ENCODE assay signal across 8 cellular contexts in genomic region chr15:72599855-72600464, GRCh38. TPM values are rescaled to one million over a fixed set of nuclear protein-coding genes. Genes with fewer than 3 reads are reported as not detected.
DNase-seq lines count a peak whose midpoint lies in the region; ATAC-seq and TF ChIP-seq lines count a peak whose summit lies in the region.

No MANE protein-coding gene starts in this region.

- H3K4me3 Mint-ChIP-seq in CD4-positive, alpha-beta memory T cell = no peak overlapping the region

- peak in 4 of 5 donors; percentile 17 to 30 (median 23) for DNase-seq in CD4-positive, alpha-beta memory T cell
- DNase-seq in NCI-H748 (lab: John Stamatoyannopoulos, UW; ENCODE audit: unreplicated experiment) = peak; percentile 34
- no peak for DNase-seq in breast epithelium (ENCODE audit: low spot score in 2 of 2)
- DNase-seq in left lung = no peak
- no peak for DNase-seq in activated CD4-positive, CD25-positive, alpha-beta regulatory T cell (lab: John Stamatoyannopoulos, UW)

- no peak overlapping the region for H3K4me3 ChIP-seq in CD4-positive, alpha-beta memory T cell (ENCODE audit: low read length in 2 of 2)
- H3K4me3 ChIP-seq in breast epithelium = no peak overlapping the region
- H3K4me3 ChIP-seq in left lung = no peak overlapping the region

- TF ChIP-seq CTCF in GM12874 (IDR thresholded peaks at IDR 0.05; ENCODE audit: insufficient read depth, low read depth, low read length) = peak; percentile 50; the same call in 1 of the 2 replicates
- TF ChIP-seq CTCF in breast epithelium (IDR thresholded peaks at IDR 0.05) = peak in 2 of 3 donors; percentile 36 to 48
- TF ChIP-seq CTCF in left lung (IDR thresholded peaks at IDR 0.05) = peak; percentile 44 to 53

- no peaks in the 10 kb centered on the region for H3K4me1 Mint-ChIP-seq in CD4-positive, alpha-beta memory T cell

- H3K36me3 Mint-ChIP-seq in CD4-positive, alpha-beta memory T cell = peaks cover 0 to 6% of the 10 kb centered on the region in 2 donors

- no peak overlapping the region for H3K27ac Mint-ChIP-seq in CD4-positive, alpha-beta memory T cell

- TF ChIP-seq POLR2A in breast epithelium (IDR thresholded peaks at IDR 0.05) = no peak

- POLR2A ChIA-PET in CD4-positive, alpha-beta memory T cell (lab: Charles Lee; ENCODE audit: partially characterized antibody) = interaction anchor here (1.5 kb wide), 1 partner anchor 10 kb away, joined by 3 read pairs; no protein-coding TSS in a partner anchor

- H3K4me1 ChIP-seq in CD4-positive, alpha-beta memory T cell (ENCODE audit: insufficient read depth, low read length) = no peaks in the 10 kb centered on the region
- H3K4me1 ChIP-seq in breast epithelium = no peaks in the 10 kb centered on the region
- no peaks in the 10 kb centered on the region for H3K4me1 ChIP-seq in left lung

- intact Hi-C loops in CD4-positive, alpha-beta memory T cell (cut with micrococcal nuclease) = loop anchor here (5.0 to 10.0 kb wide), 2 partner anchors 485 to 672 kb away; no protein-coding TSS in a partner anchor
- intact Hi-C loops in breast epithelium (cut with DNase I; ENCODE audit: low total_unique reads) = no loop called here
- intact Hi-C loops in left lung (cut with DNase I) = no loop called here

- no peaks in the 10 kb centered on the region for H3K27me3 Mint-ChIP-seq in CD4-positive, alpha-beta memory T cell

- H3K36me3 ChIP-seq in CD4-positive, alpha-beta memory T cell (ENCODE audit: insufficient read depth, low read length) = no peaks in the 10 kb centered on the region
- H3K36me3 ChIP-seq in breast epithelium (no peaks in the 10 kb centered on the region), left lung (no peaks in the 10 kb centered on the region)

- ATAC-seq in left lung (peak; percentile 84), GM21381 (IDR thresholded peaks at IDR 0.05; ENCODE audit: unreplicated experiment) (no peak), HG03025 (IDR thresholded peaks at IDR 0.05; ENCODE audit: low FRiP score, unreplicated experiment) (no peak)

- H3K9me3 ChIP-seq in CD4-positive, alpha-beta memory T cell (ENCODE audit: control insufficient read depth in 1 of 2, low read length in 2 of 2) = no peaks in the 10 kb centered on the region
- H3K9me3 ChIP-seq in breast epithelium (no peaks in the 10 kb centered on the region), left lung (no peaks in the 10 kb centered on the region)

- CTCF ChIA-PET in CD4-positive, alpha-beta memory T cell (lab: Charles Lee; ENCODE audit: partially characterized antibody) = interaction anchor here (0.5 to 3.1 kb wide), 21 partner anchors 10 to 483 kb away, joined by 3 to 34 read pairs (median 4); partner anchors contain the start of genes BBS4 and HIGD2B

- no peaks in the 10 kb centered on the region for H3K27me3 ChIP-seq in CD4-positive, alpha-beta memory T cell (ENCODE audit: insufficient read depth, low read length)
- H3K27me3 ChIP-seq in breast epithelium (no peaks in the 10 kb centered on the region), left lung (no peaks in the 10 kb centered on the region)

- no peak overlapping the region for H3K27ac ChIP-seq in CD4-positive, alpha-beta memory T cell (ENCODE audit: low read depth, low read length)
- no peak overlapping the region for H3K27ac ChIP-seq in breast epithelium
- H3K27ac ChIP-seq in left lung = no peak overlapping the region

- H3K9me3 Mint-ChIP-seq in CD4-positive, alpha-beta memory T cell = no peaks in the 10 kb centered on the region

RNA-seq across cellular contexts. Expression of gene GOLGA6B, which starts 54.5 kb away (rescaled TPM):
- total RNA-seq in CD4-positive, alpha-beta memory T cell = not detected
- polyA plus RNA-seq in CD4-positive, alpha-beta memory T cell = not detected
- total RNA-seq in breast epithelium = not detected
- not detected for total RNA-seq in left lung

Comparison
In these comparisons a context has a peak if more than half of its experiments do, and no peak if none do; other contexts are left out.
1. DNase-seq: peak in CD4-positive, alpha-beta memory T cell (4 of 5) and NCI-H748 (single experiment); none in breast epithelium (0 of 2), left lung (0 of 2) and activated CD4-positive, CD25-positive, alpha-beta regulatory T cell (0 of 4).
2. Peak in every context shown above with its lines, with median percentiles within 50 percentile points of each other: CTCF ChIP-seq.